8 cellular contexts compared by ENCODE assay signal in genomic region chr6:31862344-31863235, GRCh38. TPM values are rescaled to one million over a fixed set of nuclear protein-coding genes. Genes with fewer than 3 reads are reported as not detected.
DNase-seq lines count a peak whose midpoint lies in the region; ATAC-seq and TF ChIP-seq lines count a peak whose summit lies in the region.

Gene NEU1 (minus strand): TSS chr6:31862821. CDS start chr6:31862776, 45 bp downstream.

- H3K79me2 ChIP-seq in Karpas-422 (ENCODE audit: low read length) = no peaks in the 10 kb centered on the region

- WGBS in esophagus muscularis mucosa = under 1% methylated on average over 41 of the region's 64 CpGs

- H3K4me1 ChIP-seq in Karpas-422 (ENCODE audit: low read length) (peaks cover 22% of the 10 kb centered on the region), esophagus muscularis mucosa (peaks cover 20 to 35% (median 27%) of the 10 kb centered on the region in 4 donors), muscle layer of duodenum (ENCODE audit: control insufficient read depth in 1 of 2, insufficient read depth in 2 of 2, low read length in 2 of 2) (peaks cover 0 to 26% of the 10 kb centered on the region in 2 donors)

- peak within 1 kb of the TSS; percentile 86 for H3K4me3 ChIP-seq in Karpas-422 (ENCODE audit: low read length)
- peak within 1 kb of the TSS; percentile 76 to 92 (median 84) for H3K4me3 ChIP-seq in esophagus muscularis mucosa
- peak within 1 kb of the TSS; percentile 87 to 88 for H3K4me3 ChIP-seq in muscle layer of duodenum (ENCODE audit: low read depth in 1 of 2, low read length in 2 of 2)

- no peak for TF ChIP-seq CTCF in esophagus muscularis mucosa (IDR thresholded peaks at IDR 0.05)

- peak within 1 kb of the TSS; percentile 94 for H3K4me2 ChIP-seq in Karpas-422 (ENCODE audit: low read depth, low read length, poor library complexity, severe bottlenecking)

- intact Hi-C loops in esophagus muscularis mucosa (cut with DNase I) = loop anchor here (10.0 kb wide), 1 partner anchor 178 kb away; the partner anchor contains the start of gene LY6G5C

- DNase-seq in DMS79 treated with DMSO at 0.1 percent for 48 hours (lab: John Stamatoyannopoulos, UW) (peak; percentile 98), Karpas-422 (peak; percentile 100), RKO (ENCODE audit: low spot score) (peak; percentile 100), activated T-helper 1 cell treated with Interleukin-2 at 50 U/mL for 16 hours (ENCODE audit: low read depth) (peak; percentile 98), esophagus muscularis mucosa (ENCODE audit: extremely low spot score) (peak; percentile 100)
- peak; percentile 99 to 100 for DNase-seq in stimulated activated CD8-positive, alpha-beta memory T cell treated with anti-CD3 and anti-CD28 coated beads, Interleukin-7, amount 100 ng/mL, for 4 hours (ENCODE audit: low read depth in 2 of 2)

- H3K9me3 ChIP-seq in Karpas-422 (ENCODE audit: low read length) = no peaks in the 10 kb centered on the region
- H3K9me3 ChIP-seq in esophagus muscularis mucosa = no peaks in the 10 kb centered on the region
- no peaks in the 10 kb centered on the region for H3K9me3 ChIP-seq in muscle layer of duodenum (ENCODE audit: control insufficient read depth in 1 of 2, low read length in 2 of 2)

- H3K27ac ChIP-seq in Karpas-422 (ENCODE audit: low read length) = no peak within 1 kb of the TSS
- H3K27ac ChIP-seq in esophagus muscularis mucosa (replicated peaks in 1 of 4) = peak within 1 kb of the TSS; percentile 89 to 95 (median 92)
- H3K27ac ChIP-seq in muscle layer of duodenum (ENCODE audit: low read length) = peak within 1 kb of the TSS; percentile 87

- peak within 1 kb of the TSS; percentile 79 for H3K9ac ChIP-seq in Karpas-422 (ENCODE audit: low read length)

- no peaks in the 10 kb centered on the region; the same call in 1 of the 2 replicates for H3K36me3 ChIP-seq in Karpas-422 (ENCODE audit: insufficient read depth, low read length)
- peaks cover 15 to 37% (median 34%) of the 10 kb centered on the region in 4 donors for H3K36me3 ChIP-seq in esophagus muscularis mucosa
- H3K36me3 ChIP-seq in muscle layer of duodenum (ENCODE audit: control insufficient read depth in 1 of 2, insufficient read depth in 2 of 2, low read length in 2 of 2) = peaks cover 16 to 32% of the 10 kb centered on the region in 2 donors

- no peaks in the 10 kb centered on the region for H3K27me3 ChIP-seq in Karpas-422 (ENCODE audit: low read length)
- H3K27me3 ChIP-seq in esophagus muscularis mucosa = no peaks in the 10 kb centered on the region
- H3K27me3 ChIP-seq in muscle layer of duodenum (ENCODE audit: low read depth, low read length) = no peaks in the 10 kb centered on the region

- no peaks in the 10 kb centered on the region for H4K20me1 ChIP-seq in Karpas-422 (ENCODE audit: insufficient read depth, low read depth, low read length)

- peak; percentile 86 for ATAC-seq in GM21825 (IDR thresholded peaks at IDR 0.05; ENCODE audit: unreplicated experiment)

- peak within 1 kb of the TSS; percentile 95 for H2AFZ ChIP-seq in Karpas-422 (ENCODE audit: low read length)

- no peak for TF ChIP-seq EP300 in esophagus muscularis mucosa (IDR thresholded peaks at IDR 0.05)

- TF ChIP-seq POLR2A in esophagus muscularis mucosa (IDR thresholded peaks at IDR 0.05; ENCODE audit: low read depth) = peak; percentile 93

- H3K9me2 ChIP-seq in Karpas-422 (replicated peaks; ENCODE audit: insufficient read depth, low read length) = no peaks in the 10 kb centered on the region

RNA-seq across cellular contexts. Expression of gene NEU1, which starts in this region (rescaled TPM):
- 23.7 and 38.7 TPM in 2 replicates for total RNA-seq in Karpas-422 (2014; rRNA removed; shearing (Covaris generic); ENCODE audit: low replicate concordance)
- total RNA-seq in esophagus muscularis mucosa = 10 to 100 TPM; 24.9 to 39.6 (median 34.9) TPM
